ENCODE assay signal across 23 cellular contexts in the genomic region with DNA sequence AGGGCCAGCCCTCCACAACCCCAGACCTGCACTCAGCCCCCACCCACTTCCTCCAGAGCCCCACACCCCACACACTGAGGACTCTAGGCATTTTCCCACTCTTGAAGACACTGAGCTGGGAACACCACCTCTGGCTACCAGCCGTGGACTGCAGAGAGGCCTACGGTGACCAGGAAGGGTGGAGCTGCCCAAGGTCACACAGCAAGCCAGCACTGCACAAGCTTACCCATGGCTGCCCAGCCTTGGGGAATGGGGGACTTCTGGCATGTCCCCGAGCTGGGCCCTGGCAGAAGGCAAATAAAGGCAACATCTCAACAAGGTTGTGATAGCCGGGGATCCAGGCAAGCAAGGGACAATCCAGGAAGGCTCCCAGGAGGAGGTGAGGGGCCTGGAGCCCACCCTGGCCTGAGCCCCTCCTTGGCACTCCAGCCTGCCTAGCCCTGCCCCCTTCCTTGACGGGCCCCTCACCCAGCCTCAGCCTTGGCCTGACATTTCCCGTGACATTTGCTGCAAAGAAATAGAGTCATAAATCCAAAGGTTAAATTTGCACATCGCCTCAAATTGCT.
"Had no signal": no experiment of that assay in that cellular context is flagged by ENCODE, and none has a peak within 500 bp of the region (broad histone marks: within the 10 kb centered on the region; RNA-seq: fewer than 3 reads in every experiment).

No MANE protein-coding gene starts in this region.

- H3K9me3 ChIP-seq: esophagus muscularis mucosa, gastroesophageal sphincter, heart left ventricle, neutrophil, stomach, thyroid gland, vagina had no signal

- H3K4me3 ChIP-seq: esophagus muscularis mucosa, gastroesophageal sphincter, heart left ventricle, hepatocyte, lung, smooth muscle cell, stomach, thyroid gland, vagina had no signal

- H3K9ac ChIP-seq: parathyroid adenoma had no signal

- H3K4me1 ChIP-seq: foreskin keratinocyte, parathyroid adenoma had no signal

- H3K4me2 ChIP-seq: hepatocyte, smooth muscle cell had no signal

- H3K27ac ChIP-seq: esophagus muscularis mucosa, foreskin keratinocyte, gastroesophageal sphincter, heart left ventricle, hepatocyte, neutrophil, parathyroid adenoma, stomach, thyroid gland, vagina had no signal

- H2AFZ ChIP-seq: hepatocyte, parathyroid adenoma had no signal

- FAIRE-seq: endothelial cell of umbilical vein, kidney had no signal

- H3K36me3 ChIP-seq: esophagus muscularis mucosa, gastroesophageal sphincter, heart left ventricle, neutrophil, stomach, thyroid gland, vagina had no signal

- H3K27me3 ChIP-seq: foreskin keratinocyte, hepatocyte, thyroid gland, vagina had no signal

- H3K79me2 ChIP-seq: hepatocyte, parathyroid adenoma had no signal

- ATAC-seq: foreskin keratinocyte; gastroesophageal sphincter; heart left ventricle; left lobe of liver; natural killer cell; sciatic nerve; stimulated activated effector memory CD8-positive, alpha-beta T cell treated with anti-CD3 and anti-CD28 coated beads, Interleukin-12 subunit alpha, Interleukin-12 subunit beta, amount 100 ng/mL, for 72 hours had no signal

- DNase-seq: effector memory CD4-positive, alpha-beta T cell; foreskin keratinocyte; heart left ventricle; kidney; natural killer cell; stimulated activated CD4-positive, alpha-beta T cell treated with anti-CD3 and anti-CD28 coated beads, Interleukin-2, amount 100 ng/mL, for 24 hours; stimulated activated CD4-positive, alpha-beta T cell treated with anti-CD3 and anti-CD28 coated beads, Interleukin-4, amount 100 ng/mL, for 24 hours; stimulated activated naive CD4-positive, alpha-beta T cell treated with Interleukin-2 at 50 U/mL for 16 hours; stomach; trophoblast cell had no signal
